28 cellular contexts compared by ENCODE assay signal in genomic region chr14:27123162-27123561, GRCh38.
"Had no signal": no experiment of that assay in that cellular context is flagged by ENCODE, and none has a peak within 500 bp of the region (broad histone marks: within the 10 kb centered on the region; RNA-seq: fewer than 3 reads in every experiment).

No MANE protein-coding gene starts in this region.

- H3K4me1 Mint-ChIP-seq: stimulated activated memory B cell treated with anti-CD40 and anti-IgM and Interleukin-4, amounts not matched to agents 10 μg/mL and 1 μg/mL and 100 μg/mL, for 72 hours; stimulated activated naive B cell treated with anti-CD40 and anti-IgM and Interleukin-4, amounts not matched to agents 10 μg/mL and 1 μg/mL and 100 μg/mL, for 72 hours; stimulated activated naive CD8-positive, alpha-beta T cell treated with anti-CD3 and anti-CD28 coated beads, Interleukin-15, amount 100 ng/mL, for 72 hours had no signal

- H3K9me3 Mint-ChIP-seq: type B pancreatic cell had no signal

- H3K27ac ChIP-seq: stomach, suprapubic skin, testis, thoracic aorta, thyroid gland, tibial artery, tibial nerve, transverse colon, upper lobe of left lung, upper lobe of right lung, uterus, vagina had no signal

- FAIRE-seq: urothelium cell line had no signal

- H3K4me3 ChIP-seq: stomach, suprapubic skin, testis, thoracic aorta, thyroid gland, tibial artery, tibial nerve, transverse colon, upper lobe of left lung, upper lobe of right lung, uterus, vagina had no signal

- H3K4me3 Mint-ChIP-seq: stimulated activated memory B cell treated with anti-CD40 and anti-IgM and Interleukin-4, amounts not matched to agents 10 μg/mL and 1 μg/mL and 100 μg/mL, for 72 hours; stimulated activated naive B cell treated with anti-CD40 and anti-IgM and Interleukin-4, amounts not matched to agents 10 μg/mL and 1 μg/mL and 100 μg/mL, for 72 hours; stimulated activated naive CD8-positive, alpha-beta T cell treated with anti-CD3 and anti-CD28 coated beads, Interleukin-15, amount 100 ng/mL, for 72 hours; stimulated activated naive CD8-positive, alpha-beta T cell treated with anti-CD3 and anti-CD28 coated beads, Interleukin-15, Interleukin-2, amounts not matched to agents 100 ng/mL and 50 ng/mL, for 24 hours; type B pancreatic cell had no signal

- ATAC-seq: stimulated activated memory B cell treated with anti-CD40 and anti-IgM and Interleukin-4, amounts not matched to agents 10 μg/mL and 1 μg/mL and 100 μg/mL, for 72 hours; stimulated activated naive B cell treated with anti-CD40 and anti-IgM and Interleukin-4, amounts not matched to agents 10 μg/mL and 1 μg/mL and 100 μg/mL, for 72 hours; stimulated activated naive CD8-positive, alpha-beta T cell treated with anti-CD3 and anti-CD28 coated beads, Interleukin-15, amount 100 ng/mL, for 72 hours; stimulated activated naive CD8-positive, alpha-beta T cell treated with anti-CD3 and anti-CD28 coated beads, Interleukin-15, Interleukin-2, amounts not matched to agents 100 U/mL and 50 U/mL, for 24 hours; upper lobe of right lung had no signal

- DNase-seq: stimulated activated CD4-positive, alpha-beta T cell treated with anti-CD3 and anti-CD28 coated beads, Interleukin-2, amount 100 ng/mL, for 48 hours; stimulated activated CD4-positive, alpha-beta T cell treated with anti-CD3 and anti-CD28 coated beads, Interleukin-4, amount 100 ng/mL, for 1 hour; stimulated activated CD4-positive, alpha-beta T cell treated with anti-CD3 and anti-CD28 coated beads, Interleukin-4, amount 100 ng/mL, for 24 hours; stimulated activated CD4-positive, alpha-beta T cell treated with anti-CD3 and anti-CD28 coated beads, Interleukin-4, amount 100 ng/mL, for 4 hours; stimulated activated CD8-positive, alpha-beta memory T cell treated with anti-CD3 and anti-CD28 coated beads, Interleukin-4, amount 100 ng/mL, for 48 hours; stimulated activated naive B cell treated with anti-CD40 and anti-IgM and Interleukin-4, amounts not matched to agents 10 μg/mL and 1 μg/mL and 100 μg/mL, for 72 hours; stimulated activated naive CD4-positive, alpha-beta T cell; stimulated activated naive CD4-positive, alpha-beta T cell treated with Interleukin-2 at 50 U/mL for 16 hours; stimulated activated naive CD8-positive, alpha-beta T cell treated with anti-CD3 and anti-CD28 coated beads, Interleukin-15, amount 100 ng/mL, for 72 hours; stimulated activated naive CD8-positive, alpha-beta T cell treated with anti-CD3 and anti-CD28 coated beads, Interleukin-15, Interleukin-2, amounts not matched to agents 100 U/mL and 50 U/mL, for 24 hours; stomach; substantia nigra; testis; thyroid gland; tibial artery; transverse colon; trophoblast cell; upper lobe of left lung; upper lobe of right lung; uterus had no signal

- H3K27ac Mint-ChIP-seq: stimulated activated memory B cell treated with anti-CD40 and anti-IgM and Interleukin-4, amounts not matched to agents 10 μg/mL and 1 μg/mL and 100 μg/mL, for 72 hours; stimulated activated naive B cell treated with anti-CD40 and anti-IgM and Interleukin-4, amounts not matched to agents 10 μg/mL and 1 μg/mL and 100 μg/mL, for 72 hours; stimulated activated naive CD8-positive, alpha-beta T cell treated with anti-CD3 and anti-CD28 coated beads, Interleukin-15, amount 100 ng/mL, for 72 hours; stimulated activated naive CD8-positive, alpha-beta T cell treated with anti-CD3 and anti-CD28 coated beads, Interleukin-15, Interleukin-2, amounts not matched to agents 100 ng/mL and 50 ng/mL, for 24 hours; type B pancreatic cell had no signal

- H3K27me3 ChIP-seq: stomach, suprapubic skin, testis, thyroid gland, tibial artery, tibial nerve, transverse colon, upper lobe of left lung, upper lobe of right lung, uterus, vagina had no signal

- H3K36me3 ChIP-seq: stomach, suprapubic skin, thoracic aorta, thyroid gland, tibial artery, tibial nerve, transverse colon, upper lobe of left lung, upper lobe of right lung, uterus, vagina had no signal

- H3K9me3 ChIP-seq: suprapubic skin, testis, thoracic aorta, thyroid gland, tibial artery, transverse colon, upper lobe of right lung, uterus, vagina had no signal

- H3K36me3 Mint-ChIP-seq: stimulated activated memory B cell treated with anti-CD40 and anti-IgM and Interleukin-4, amounts not matched to agents 10 μg/mL and 1 μg/mL and 100 μg/mL, for 72 hours; stimulated activated naive B cell treated with anti-CD40 and anti-IgM and Interleukin-4, amounts not matched to agents 10 μg/mL and 1 μg/mL and 100 μg/mL, for 72 hours; type B pancreatic cell had no signal
